ENCODE assay signal across 8 cellular contexts in the genomic region with DNA sequence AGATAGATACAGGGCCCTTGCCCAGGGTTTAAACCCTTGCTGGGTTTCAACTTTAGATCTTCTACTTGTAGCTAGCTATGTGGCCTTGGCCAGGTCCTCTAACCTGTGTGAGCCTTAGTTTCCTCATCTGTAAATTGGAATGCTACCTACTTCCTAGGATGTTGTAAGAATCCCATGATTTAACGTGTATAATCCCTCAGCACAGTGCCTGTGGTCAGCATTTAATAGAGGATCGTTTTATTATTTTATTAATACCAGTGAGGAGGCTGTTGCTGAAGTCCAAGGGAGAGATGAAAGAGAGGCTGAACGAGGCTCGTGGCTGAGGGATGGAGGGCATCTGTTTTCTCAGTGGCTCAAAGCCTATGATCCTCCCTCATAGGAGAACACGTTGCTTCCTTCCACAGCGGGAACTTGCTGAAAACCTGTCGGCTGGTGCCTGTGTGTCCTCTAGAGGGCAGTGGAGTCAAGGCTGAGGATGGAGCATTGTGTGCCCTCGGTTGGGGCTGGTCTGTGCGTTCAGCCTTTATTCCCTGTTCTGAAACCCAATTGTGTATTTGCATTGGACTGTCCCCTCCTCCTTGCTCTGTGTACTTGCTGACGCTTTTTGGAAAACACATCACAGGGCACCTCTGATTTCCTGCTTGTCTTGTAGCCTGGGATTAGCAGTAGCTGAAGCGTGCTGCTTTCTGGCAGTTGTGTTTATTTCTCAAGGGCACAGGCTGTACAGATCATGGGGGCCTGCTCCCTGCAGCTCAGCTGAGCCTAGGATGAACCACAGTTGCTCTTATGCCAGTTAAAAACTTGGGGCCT.
DNase-seq lines count a peak whose midpoint lies in the region; ATAC-seq and TF ChIP-seq lines count a peak whose summit lies in the region.
"Not testable (repeated sequence)": the region's sequence is repeated elsewhere in the genome, so short reads cannot be mapped to it uniquely, and the experiment has no call there.

No MANE protein-coding gene starts in this region.

- H3K27me3 ChIP-seq in BJ (ENCODE audit: control insufficient read depth, insufficient read depth, low read length); right cardiac atrium (ENCODE audit: control insufficient read depth, insufficient read depth): not testable (repeated sequence)

- not testable (repeated sequence) for DNase-seq in BJ (ENCODE audit: low read depth); MCF 10A (ENCODE audit: unreplicated experiment); retinal pigment epithelial cell (ENCODE audit: low read depth)
- DNase-seq in activated CD4-positive, alpha-beta memory T cell treated with anti-CD3 and anti-CD28 coated beads, Interleukin-2, amount 10 ng/mL, durations not matched to agents 7 days and 5 days: peak; percentile 45
- DNase-seq in right cardiac atrium: peak in 2 of 3 donors; percentile 12 to 26

- ATAC-seq in GM19035 (IDR thresholded peaks at IDR 0.05; ENCODE audit: unreplicated experiment): peak; percentile 72
- peak; percentile 81 for ATAC-seq in HG02610 (IDR thresholded peaks at IDR 0.05; ENCODE audit: unreplicated experiment)
- peak; percentile 93 for ATAC-seq in HG03520 (IDR thresholded peaks at IDR 0.05; ENCODE audit: unreplicated experiment)
- ATAC-seq in right cardiac atrium: peak; percentile 90 to 95

- H3K27ac ChIP-seq in right cardiac atrium (ENCODE audit: low read length): not testable (repeated sequence)

- H3K27me3 Mint-ChIP-seq in activated CD4-positive, alpha-beta memory T cell treated with anti-CD3 and anti-CD28 coated beads, Interleukin-2, amount 10 ng/mL, durations not matched to agents 7 days and 5 days; MCF 10A (ENCODE audit: insufficient read depth, unreplicated experiment): not testable (repeated sequence)

- H3K36me3 ChIP-seq in BJ (ENCODE audit: control insufficient read depth, insufficient read depth, low read length): not testable (repeated sequence)

- not testable (repeated sequence) for H3K27ac Mint-ChIP-seq in activated CD4-positive, alpha-beta memory T cell treated with anti-CD3 and anti-CD28 coated beads, Interleukin-2, amount 10 ng/mL, durations not matched to agents 7 days and 5 days; MCF 10A (ENCODE audit: low read depth, unreplicated experiment)

- intact Hi-C loops in MCF 10A (cut with micrococcal nuclease): loop anchor here (10.0 kb wide), 1 partner anchor 173 kb away; no protein-coding TSS in a partner anchor
- intact Hi-C loops in right cardiac atrium (cut with DNase I): not testable (repeated sequence)

- 0 out of 2 replicates have a peak, but pooled peaks have one; percentile 1 for TF ChIP-seq CTCF in BJ (IDR thresholded peaks at IDR 0.05; ENCODE audit: insufficient read depth, low read depth, low read length)
- TF ChIP-seq CTCF in MCF 10A (IDR thresholded peaks at IDR 0.05; ENCODE audit: unreplicated experiment): peak; percentile 62
- peak; percentile 21 for TF ChIP-seq CTCF in retinal pigment epithelial cell (conservative IDR thresholded peaks at IDR 0.05; ENCODE audit: low read depth, low read length)

- H3K36me3 Mint-ChIP-seq in activated CD4-positive, alpha-beta memory T cell treated with anti-CD3 and anti-CD28 coated beads, Interleukin-2, amount 10 ng/mL, durations not matched to agents 7 days and 5 days (ENCODE audit: low read depth); MCF 10A (ENCODE audit: insufficient read depth, unreplicated experiment): not testable (repeated sequence)

- CTCF ChIA-PET in BJ (lab: Yijun Ruan, JAX): interaction anchor here (0.6 kb wide), 1 partner anchor 170 kb away, joined by 6 read pairs; no protein-coding TSS in a partner anchor
- CTCF ChIA-PET in activated CD4-positive, alpha-beta memory T cell treated with anti-CD3 and anti-CD28 coated beads, Interleukin-2, amount 10 ng/mL, durations not matched to agents 7 days and 5 days (lab: Charles Lee): interaction anchor here (0.6 kb wide), 1 partner anchor 54 kb away, joined by 4 read pairs; no protein-coding TSS in a partner anchor
- CTCF ChIA-PET in MCF 10A (lab: Yijun Ruan, JAX): interaction anchor here (1.1 kb wide), 2 partner anchors 170 to 171 kb away, joined by 3 to 9 read pairs; no protein-coding TSS in a partner anchor

- not testable (repeated sequence) for BruUV-seq in MCF 10A (replicated peaks; lab: Mats Ljungman, UMichigan)

- not testable (repeated sequence) for H3K4me3 ChIP-seq in BJ (ENCODE audit: low read depth, low read length); right cardiac atrium (ENCODE audit: low read length); retinal pigment epithelial cell (ENCODE audit: low read length)

- WGBS in right cardiac atrium: 13% methylated on average over 6 of the region's 11 CpGs

- POLR2A ChIA-PET in BJ (lab: Charles Lee); activated CD4-positive, alpha-beta memory T cell treated with anti-CD3 and anti-CD28 coated beads, Interleukin-2, amount 10 ng/mL, durations not matched to agents 7 days and 5 days (lab: Charles Lee); MCF 10A (lab: Yijun Ruan, JAX): not testable (repeated sequence)

- not testable (repeated sequence) for H3K4me1 ChIP-seq in right cardiac atrium (ENCODE audit: control insufficient read depth, insufficient read depth, low read length)

- not testable (repeated sequence) for H3K4me1 Mint-ChIP-seq in activated CD4-positive, alpha-beta memory T cell treated with anti-CD3 and anti-CD28 coated beads, Interleukin-2, amount 10 ng/mL, durations not matched to agents 7 days and 5 days; MCF 10A (ENCODE audit: insufficient read depth, unreplicated experiment)

- not testable (repeated sequence) for H3K9me3 Mint-ChIP-seq in activated CD4-positive, alpha-beta memory T cell treated with anti-CD3 and anti-CD28 coated beads, Interleukin-2, amount 10 ng/mL, durations not matched to agents 7 days and 5 days; MCF 10A (ENCODE audit: unreplicated experiment)

- H3K9me3 ChIP-seq in right cardiac atrium (ENCODE audit: control insufficient read depth, low read length): not testable (repeated sequence)

- not testable (repeated sequence) for H3K4me3 Mint-ChIP-seq in activated CD4-positive, alpha-beta memory T cell treated with anti-CD3 and anti-CD28 coated beads, Interleukin-2, amount 10 ng/mL, durations not matched to agents 7 days and 5 days; MCF 10A (ENCODE audit: unreplicated experiment)

Comparison
In these comparisons a context has a peak if more than half of its experiments do, and no peak if none do; other contexts are left out.
1. CTCF ChIP-seq: peak in every context shown above with its lines; median percentile 62 in MCF 10A; 21 in retinal pigment epithelial cell; 1 in BJ.